Comparison of ENCODE assay signal across 8 cellular contexts in the genomic region with DNA sequence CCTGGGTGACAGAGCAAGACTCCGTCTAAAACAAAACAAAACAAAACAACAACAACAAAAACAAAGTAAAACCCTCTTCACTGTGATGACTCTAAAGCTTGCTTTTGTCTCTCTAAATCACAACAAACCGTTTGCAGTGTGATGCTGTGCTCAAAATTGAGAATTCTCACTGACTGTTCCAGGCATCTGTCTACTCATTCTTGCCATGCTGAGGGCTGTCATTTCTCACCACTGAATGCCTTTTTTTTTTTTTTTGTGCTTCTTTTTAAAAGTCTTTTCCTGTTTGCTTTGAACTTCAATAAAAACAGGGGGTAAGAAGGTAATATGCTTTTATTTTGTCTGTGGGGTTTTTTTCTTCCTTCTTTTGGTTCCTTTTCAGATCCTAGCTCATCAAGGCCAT. TPM values are rescaled to one million over a fixed set of nuclear protein-coding genes. Genes with fewer than 3 reads are reported as not detected.
DNase-seq lines count a peak whose midpoint lies in the region; ATAC-seq and TF ChIP-seq lines count a peak whose summit lies in the region.

No MANE protein-coding gene starts in this region.

- H3K4me1 ChIP-seq in lower lobe of right lung (peaks cover 49% of the 10 kb centered on the region), vagina (peaks cover 49% of the 10 kb centered on the region)

- no peak for TF ChIP-seq POLR2A in vagina (IDR thresholded peaks at IDR 0.05)

- ATAC-seq in lower lobe of right lung: peak in 1 of 2 donors; percentile 30
- ATAC-seq in HG03196 (IDR thresholded peaks at IDR 0.05; ENCODE audit: unreplicated experiment): no peak

- peaks cover 25% of the 10 kb centered on the region for H3K36me3 Mint-ChIP-seq in activated CD4-positive, alpha-beta memory T cell treated with anti-CD3 and anti-CD28 coated beads for 36 hours

- H3K4me3 ChIP-seq in lower lobe of right lung: peak overlapping the region; percentile 9
- H3K4me3 ChIP-seq in vagina: peak overlapping the region in 1 of 2 donors; percentile 18

- peak overlapping the region; percentile 80 for H3K4me3 Mint-ChIP-seq in activated CD4-positive, alpha-beta memory T cell treated with anti-CD3 and anti-CD28 coated beads for 36 hours

- TF ChIP-seq CTCF in lower lobe of right lung (IDR thresholded peaks at IDR 0.05) (no peak), vagina (IDR thresholded peaks at IDR 0.05) (no peak)

- H3K36me3 ChIP-seq in lower lobe of right lung (peaks cover 26% of the 10 kb centered on the region), vagina (peaks cover 0 to 5% of the 10 kb centered on the region in 2 donors)

- H3K27me3 ChIP-seq in lower lobe of right lung (ENCODE audit: low read depth) (no peaks in the 10 kb centered on the region), vagina (no peaks in the 10 kb centered on the region)

- H3K27me3 Mint-ChIP-seq in activated CD4-positive, alpha-beta memory T cell treated with anti-CD3 and anti-CD28 coated beads for 36 hours: no peaks in the 10 kb centered on the region

- H3K9me3 ChIP-seq in lower lobe of right lung (no peaks in the 10 kb centered on the region), vagina (no peaks in the 10 kb centered on the region)

- peak overlapping the region; percentile 83 for H3K27ac Mint-ChIP-seq in activated CD4-positive, alpha-beta memory T cell treated with anti-CD3 and anti-CD28 coated beads for 36 hours

- peak; percentile 46 for DNase-seq in stimulated activated CD4-positive, alpha-beta T cell treated with anti-CD3 and anti-CD28 coated beads, Interleukin-4, amount 100 ng/mL, for 24 hours
- DNase-seq in stimulated activated CD4-positive, alpha-beta T cell treated with anti-CD3 and anti-CD28 coated beads, Interleukin-2, amount 100 ng/mL, for 48 hours: no peak
- DNase-seq in activated CD4-positive, alpha-beta memory T cell treated with anti-CD3 and anti-CD28 coated beads for 36 hours: peak; percentile 60
- DNase-seq in lower lobe of right lung (no peak), vagina (ENCODE audit: extremely low spot score in 2 of 2) (no peak), DMS 273 treated with DMSO at 0.1 percent for 48 hours (lab: John Stamatoyannopoulos, UW) (no peak), cerebellar cortex (ENCODE audit: low spot score) (no peak)

- H3K9me3 Mint-ChIP-seq in activated CD4-positive, alpha-beta memory T cell treated with anti-CD3 and anti-CD28 coated beads for 36 hours: no peaks in the 10 kb centered on the region

- intact Hi-C loops in activated CD4-positive, alpha-beta memory T cell treated with anti-CD3 and anti-CD28 coated beads for 36 hours (cut with micrococcal nuclease): loop anchor here (1.0 to 5.0 kb wide), 2 partner anchors 10 to 419 kb away; partner anchors contain the start of gene RNLS
- intact Hi-C loops in lower lobe of right lung (cut with DNase I): no loop called here
- intact Hi-C loops in vagina (cut with DNase I): no loop called here

- peaks cover 80% of the 10 kb centered on the region for H3K4me1 Mint-ChIP-seq in activated CD4-positive, alpha-beta memory T cell treated with anti-CD3 and anti-CD28 coated beads for 36 hours (ENCODE audit: low read depth)

- H3K27ac ChIP-seq in lower lobe of right lung (peak overlapping the region; percentile 71), vagina (peak overlapping the region; percentile 38)

- POLR2A ChIA-PET in activated CD4-positive, alpha-beta memory T cell treated with anti-CD3 and anti-CD28 coated beads for 36 hours (lab: Charles Lee): interaction anchor here (0.6 to 5.4 kb wide), 6 partner anchors 9 to 1683 kb away, joined by 3 to 122 read pairs (median 6); partner anchors contain the start of gene FAS

- CTCF ChIA-PET in activated CD4-positive, alpha-beta memory T cell treated with anti-CD3 and anti-CD28 coated beads for 36 hours (lab: Charles Lee): interaction anchor here (0.7 to 4.4 kb wide), 9 partner anchors 10 to 420 kb away, joined by 3 to 24 read pairs (median 3); partner anchors contain the start of gene FAS

RNA-seq across cellular contexts. Expression of gene FAS, which starts 10.4 kb away (rescaled TPM):
- total RNA-seq in activated CD4-positive, alpha-beta memory T cell treated with anti-CD3 and anti-CD28 coated beads for 36 hours: 10 to 100 TPM; 62.2 to 63.5 TPM
- total RNA-seq in lower lobe of right lung (35.7 TPM), vagina (41.0 TPM)

RNA-seq across cellular contexts. Expression of gene ACTA2, which starts 48.5 kb away (rescaled TPM):
- total RNA-seq in activated CD4-positive, alpha-beta memory T cell treated with anti-CD3 and anti-CD28 coated beads for 36 hours: 10 to 100 TPM; 18.6 to 23.3 TPM
- 204 TPM for total RNA-seq in lower lobe of right lung
- 1,162 TPM for total RNA-seq in vagina

Comparison
In these comparisons a context has a peak if more than half of its experiments do, and no peak if none do; other contexts are left out.
1. DNase-seq: peak in stimulated activated CD4-positive, alpha-beta T cell treated with anti-CD3 and anti-CD28 coated beads, Interleukin-4, amount 100 ng/mL, for 24 hours (single experiment) and activated CD4-positive, alpha-beta memory T cell treated with anti-CD3 and anti-CD28 coated beads for 36 hours (single experiment); none in stimulated activated CD4-positive, alpha-beta T cell treated with anti-CD3 and anti-CD28 coated beads, Interleukin-2, amount 100 ng/mL, for 48 hours (0 of 2), lower lobe of right lung (single experiment), vagina (0 of 2), DMS 273 treated with DMSO at 0.1 percent for 48 hours (single experiment) and cerebellar cortex (single experiment).